ENCODE assay signal across 1 cellular context in genomic region chr15:76310470-76311070, GRCh38.
A peak's percentile ranks its signal among the peaks of the same experiment; 100 is the strongest.
TF ChIP-seq lines count a peak whose summit lies in the region.

No MANE protein-coding gene starts in this region.

TF ChIP-seq in GM12878, 131 proteins besides CTCF, POLR2A, EP300 and RAD21:
- no peak for TF ChIP-seq WRNIP1 (IDR thresholded peaks at IDR 0.05; ENCODE audit: borderline replicate concordance, low read depth, low read length)
- TF ChIP-seq SMARCA5 (IDR thresholded peaks at IDR 0.05) = 0 out of 2 replicates have a peak, but pooled peaks have one; percentile 13
- peak in 1 of 2 experiments; percentile 50; a peak in 1 of 3 replicates for TF ChIP-seq EGR1 (IDR thresholded peaks at IDR 0.05; ENCODE audit: borderline replicate concordance in 1 of 2, low read depth in 2 of 2, low read length in 2 of 2)
